1 cellular context compared by ENCODE assay signal in genomic region chr5:129094924-129095797, GRCh38.
A peak's percentile ranks its signal among the peaks of the same experiment; 100 is the strongest.
TF ChIP-seq lines count a peak whose summit lies in the region.

No MANE protein-coding gene starts in this region.

TF ChIP-seq in HepG2, 621 proteins besides CTCF, POLR2A, EP300 and RAD21 (continued from another document):
- TF ChIP-seq DDIT3 (CRISPR knock-in tag; IDR thresholded peaks at IDR 0.05) (no peak), ARID2 (CRISPR knock-in tag; IDR thresholded peaks at IDR 0.05; ENCODE audit: borderline replicate concordance) (peak; percentile 33; the same call in 1 of the 2 replicates), HDAC2 (CRISPR knock-in tag; IDR thresholded peaks at IDR 0.05) (peak; percentile 82; the same call in 1 of the 2 replicates), PHF20 (CRISPR knock-in tag; IDR thresholded peaks at IDR 0.05) (no peak; the same call in 1 of the 2 replicates), POLR2AphosphoS5 (IDR thresholded peaks at IDR 0.05; ENCODE audit: low read depth, low read length) (no peak; the same call in 1 of the 2 replicates), POLR2AphosphoS2 (IDR thresholded peaks at IDR 0.05; ENCODE audit: low read depth, low read length) (no peak), ZKSCAN1 (IDR thresholded peaks at IDR 0.05; ENCODE audit: low read length) (no peak), STAT5B (CRISPR knock-in tag; IDR thresholded peaks at IDR 0.05) (no peak), BRCA1 (CRISPR knock-in tag; IDR thresholded peaks at IDR 0.05) (no peak), PHF8 (CRISPR knock-in tag; IDR thresholded peaks at IDR 0.05) (peak; percentile 88), MBD4 (IDR thresholded peaks at IDR 0.05; ENCODE audit: borderline replicate concordance, low read length) (no peak), ZNF562 (CRISPR knock-in tag; IDR thresholded peaks at IDR 0.05; ENCODE audit: borderline replicate concordance) (no peak; the same call in 1 of the 2 replicates), ZNF800 (CRISPR knock-in tag; IDR thresholded peaks at IDR 0.05) (peak; percentile 39), BCLAF1 (IDR thresholded peaks at IDR 0.05) (no peak), TARDBP (CRISPR knock-in tag; IDR thresholded peaks at IDR 0.05) (peak; percentile 92; the same call in 1 of the 2 replicates), ZNF784 (CRISPR knock-in tag; IDR thresholded peaks at IDR 0.05; ENCODE audit: borderline replicate concordance) (peak; percentile 92; the same call in 1 of the 2 replicates), ZC3H13 (CRISPR knock-in tag; IDR thresholded peaks at IDR 0.05) (peak; percentile 88; the same call in 1 of the 2 replicates), HMG20A (CRISPR knock-in tag; IDR thresholded peaks at IDR 0.05; ENCODE audit: borderline replicate concordance) (peak; percentile 39; the same call in 1 of the 2 replicates), ZNF737 (CRISPR knock-in tag; IDR thresholded peaks at IDR 0.05; ENCODE audit: borderline replicate concordance) (no peak), ZFY (CRISPR knock-in tag; IDR thresholded peaks at IDR 0.05) (peak; percentile 60), ZSCAN5A (CRISPR knock-in tag; IDR thresholded peaks at IDR 0.05; ENCODE audit: borderline replicate concordance) (peak; percentile 92; the same call in 1 of the 2 replicates), USF2 (IDR thresholded peaks at IDR 0.05; ENCODE audit: low read depth, low read length) (no peak), USF2 (CRISPR knock-in tag; IDR thresholded peaks at IDR 0.05; ENCODE audit: borderline replicate concordance) (peak; percentile 60; the same call in 1 of the 2 replicates), ZNF552 (CRISPR knock-in tag; IDR thresholded peaks at IDR 0.05; ENCODE audit: borderline replicate concordance) (peak; percentile 66; the same call in 1 of the 2 replicates), STAG1 (CRISPR knock-in tag; IDR thresholded peaks at IDR 0.05) (peak; percentile 20), MAFF (IDR thresholded peaks at IDR 0.05; ENCODE audit: low read depth, low read length) (no peak), ZBTB49 (CRISPR knock-in tag; IDR thresholded peaks at IDR 0.05; ENCODE audit: borderline replicate concordance) (no peak), KLF16 (CRISPR knock-in tag; IDR thresholded peaks at IDR 0.05) (peak in 1 of 2 experiments; percentile 93; a peak in 2 of 4 replicates), CREB1 (IDR thresholded peaks at IDR 0.05) (no peak), CREB1 (CRISPR knock-in tag; IDR thresholded peaks at IDR 0.05) (0 out of 2 replicates have a peak, but pooled peaks have one; percentile 40)
